ENCODE assay signal across 9 cellular contexts in the genomic region with DNA sequence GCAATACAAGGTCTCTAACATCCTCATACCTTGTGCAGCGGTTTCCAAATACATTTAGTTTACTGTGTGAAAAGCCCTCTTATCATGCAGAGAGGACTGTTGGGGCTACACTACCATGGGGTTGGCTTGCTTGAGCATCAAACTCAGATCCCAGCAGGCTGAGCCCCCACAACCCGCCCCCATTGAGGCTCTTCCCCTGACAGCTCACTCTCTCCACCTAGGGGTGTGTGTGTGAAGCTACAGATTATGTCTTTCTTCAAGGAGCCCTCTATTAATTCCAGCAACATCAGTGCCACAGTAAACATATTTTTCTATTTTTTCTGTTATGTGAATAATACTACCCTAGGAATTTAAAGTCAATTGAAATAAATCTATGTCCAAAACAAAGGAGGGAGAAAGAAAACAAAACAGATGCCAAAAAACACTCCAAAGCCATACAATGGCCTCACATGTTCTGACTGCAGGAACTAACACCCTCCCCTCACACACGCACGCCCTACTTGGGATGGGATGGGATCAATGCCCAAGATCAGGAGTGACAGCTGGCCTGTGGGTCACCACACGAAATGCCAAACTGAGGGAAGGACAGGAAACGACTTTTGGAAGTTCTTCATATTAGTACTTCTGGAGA. TPM values are rescaled to one million over a fixed set of nuclear protein-coding genes. Genes with fewer than 3 reads are reported as not detected.
DNase-seq lines count a peak whose midpoint lies in the region; ATAC-seq and TF ChIP-seq lines count a peak whose summit lies in the region.
"Had no signal": no experiment of that assay in that cellular context is flagged by ENCODE, and none has a peak within 500 bp of the region (broad histone marks: within the 10 kb centered on the region; RNA-seq: fewer than 3 reads in every experiment).

No MANE protein-coding gene starts in this region.

- H3K36me3 ChIP-seq in thyroid gland = no peaks in the 10 kb centered on the region

- TF ChIP-seq CTCF in GM12873 (IDR thresholded peaks at IDR 0.05; ENCODE audit: insufficient read depth, low read depth, low read length, missing control alignments) = peak; percentile 66
- peak; percentile 45 for TF ChIP-seq CTCF in RWPE1 (conservative IDR thresholded peaks at IDR 0.05; ENCODE audit: low read depth)
- peak in 2 of 6 experiments; percentile 20 to 40 for TF ChIP-seq CTCF in thyroid gland (IDR thresholded peaks at IDR 0.05)

- no peaks in the 10 kb centered on the region for H3K4me1 Mint-ChIP-seq in activated CD4-positive, alpha-beta memory T cell treated with anti-CD3 and anti-CD28 coated beads for 36 hours (ENCODE audit: low read depth)

- H3K4me1 ChIP-seq in right cardiac atrium (ENCODE audit: control insufficient read depth, insufficient read depth, low read length) = peaks cover 2% of the 10 kb centered on the region
- H3K4me1 ChIP-seq in thyroid gland = no peaks in the 10 kb centered on the region

- H3K9me3 ChIP-seq in right cardiac atrium (ENCODE audit: control insufficient read depth, low read length) = no peaks in the 10 kb centered on the region
- H3K9me3 ChIP-seq in thyroid gland = no peaks in the 10 kb centered on the region

- H3K4me3 Mint-ChIP-seq in activated CD4-positive, alpha-beta memory T cell treated with anti-CD3 and anti-CD28 coated beads for 36 hours = no peak overlapping the region

- no peak overlapping the region for H3K27ac Mint-ChIP-seq in activated CD4-positive, alpha-beta memory T cell treated with anti-CD3 and anti-CD28 coated beads for 36 hours

- CTCF ChIA-PET in RWPE1 (lab: Yijun Ruan, JAX) = interaction anchor here (0.6 to 1.3 kb wide), 7 partner anchors 9 to 394 kb away, joined by 3 read pairs; no protein-coding TSS in a partner anchor
- CTCF ChIA-PET in activated CD4-positive, alpha-beta memory T cell treated with anti-CD3 and anti-CD28 coated beads for 36 hours (lab: Charles Lee) = no interaction called here

- POLR2A ChIA-PET in RWPE1 (lab: Yijun Ruan, JAX; ENCODE audit: low non-redundant PET) = no interaction called here
- POLR2A ChIA-PET in activated CD4-positive, alpha-beta memory T cell treated with anti-CD3 and anti-CD28 coated beads for 36 hours (lab: Charles Lee) = no interaction called here

- H3K4me3 ChIP-seq in right cardiac atrium (ENCODE audit: low read length) (no peak overlapping the region), thyroid gland (replicated peaks in 1 of 3) (no peak overlapping the region)

- peak; percentile 56 to 71 for ATAC-seq in right cardiac atrium

- intact Hi-C loops in right cardiac atrium (cut with DNase I) (loop anchor here in 3 of 4 donors (10.0 kb wide), 2 partner anchors 144 to 364 kb away; partner anchors contain the start of gene HPS3 (in 2 of the 3)), thyroid gland (cut with DNase I) (no loop called here)
- intact Hi-C loops in activated CD4-positive, alpha-beta memory T cell treated with anti-CD3 and anti-CD28 coated beads for 36 hours (cut with micrococcal nuclease) = loop anchor here (10.0 kb wide), 1 partner anchor 534 kb away; no protein-coding TSS in a partner anchor

- no peak overlapping the region for H3K27ac ChIP-seq in RWPE1
- H3K27ac ChIP-seq in right cardiac atrium (ENCODE audit: low read length) = no peak overlapping the region
- no peak overlapping the region for H3K27ac ChIP-seq in thyroid gland

- TF ChIP-seq POLR2A in thyroid gland (IDR thresholded peaks at IDR 0.05) = no peak

- H3K9me3 Mint-ChIP-seq in activated CD4-positive, alpha-beta memory T cell treated with anti-CD3 and anti-CD28 coated beads for 36 hours = no peaks in the 10 kb centered on the region

- 50% methylated on average over 6 of the region's 6 CpGs for WGBS in right cardiac atrium
- WGBS in thyroid gland, 2 donors = 57 to 70% methylated on average over 6 of the region's 6 CpGs

- H3K36me3 Mint-ChIP-seq in activated CD4-positive, alpha-beta memory T cell treated with anti-CD3 and anti-CD28 coated beads for 36 hours = no peaks in the 10 kb centered on the region

- peak; percentile 50 for DNase-seq in AG20443 (ENCODE audit: low spot score)
- DNase-seq in RWPE1 (ENCODE audit: low spot score) = no peak
- no peak for DNase-seq in right cardiac atrium
- no peak for DNase-seq in foreskin melanocyte
- no peak for DNase-seq in activated CD4-positive, alpha-beta memory T cell treated with anti-CD3 and anti-CD28 coated beads for 36 hours
- DNase-seq in thyroid gland = no peak
- no peak for DNase-seq in kidney glomerular epithelial cell (lab: John Stamatoyannopoulos, UW)

- H3K27me3 ChIP-seq in right cardiac atrium (ENCODE audit: control insufficient read depth, insufficient read depth) = no peaks in the 10 kb centered on the region
- no peaks in the 10 kb centered on the region for H3K27me3 ChIP-seq in thyroid gland

- peaks cover 17% of the 10 kb centered on the region for H3K27me3 Mint-ChIP-seq in activated CD4-positive, alpha-beta memory T cell treated with anti-CD3 and anti-CD28 coated beads for 36 hours

RNA-seq across cellular contexts. Expression of gene TM4SF4, which starts 14.7 kb away (rescaled TPM):
- not detected for total RNA-seq in right cardiac atrium
- polyA plus RNA-seq in right cardiac atrium = not detected
- not detected for total RNA-seq in activated CD4-positive, alpha-beta memory T cell treated with anti-CD3 and anti-CD28 coated beads for 36 hours
- 1 to 10 TPM in 1 of 4 donors, not detected in 3; 3.4 TPM for total RNA-seq in thyroid gland
- total RNA-seq: M059J had no signal
